ENCODE assay signal across 1 cellular context in the genomic region with DNA sequence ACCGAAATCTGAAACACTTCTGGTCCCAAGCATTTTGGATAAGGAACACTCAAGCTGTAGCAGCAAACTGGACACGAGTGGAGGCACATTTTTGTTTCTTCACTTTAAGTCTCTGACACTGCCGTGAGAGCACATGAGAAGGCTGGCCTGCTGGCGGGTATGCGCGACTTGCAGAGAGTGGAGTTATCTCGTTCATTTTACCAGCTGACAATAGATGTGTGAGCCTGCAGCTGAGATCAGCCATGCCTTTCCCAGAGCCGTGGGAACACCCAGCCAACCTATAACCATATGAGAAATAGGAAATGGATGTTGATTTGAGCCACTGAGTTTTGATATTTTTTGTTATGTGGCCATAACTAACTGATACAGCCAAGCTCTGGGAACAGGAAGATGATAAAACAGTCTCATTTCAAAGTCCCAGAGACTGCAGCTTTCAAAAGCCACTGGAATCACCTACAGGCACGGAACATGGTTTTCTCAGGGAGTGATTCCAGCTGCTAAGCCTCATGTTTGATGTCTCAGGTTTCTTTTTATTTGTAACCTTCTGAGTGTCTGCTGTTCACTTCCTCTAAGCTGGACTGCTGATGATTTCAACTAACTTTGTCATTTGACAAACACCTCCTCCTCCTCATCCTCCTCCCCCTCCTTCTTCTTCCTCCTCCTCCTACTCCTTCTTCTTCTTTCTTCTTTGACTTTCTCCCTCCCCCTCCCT.
TF ChIP-seq lines count a peak whose summit lies in the region.

No MANE protein-coding gene starts in this region.

TF ChIP-seq in IMR-90, 13 proteins besides CTCF, POLR2A, EP300 and RAD21:
- TF ChIP-seq RCOR1 (IDR thresholded peaks at IDR 0.05; ENCODE audit: insufficient replicate concordance, low read length), result no peak
- TF ChIP-seq MAFK (IDR thresholded peaks at IDR 0.05; ENCODE audit: low read depth, low read length), result no peak
- TF ChIP-seq SMC3 (IDR thresholded peaks at IDR 0.05; ENCODE audit: low read depth, low read length), result no peak
- TF ChIP-seq BHLHE40 (IDR thresholded peaks at IDR 0.05; ENCODE audit: low read depth, low read length), result no peak
- no peak for TF ChIP-seq NFE2L2 (IDR thresholded peaks at IDR 0.05; ENCODE audit: low read depth, low read length)
- TF ChIP-seq, protein P1, sequence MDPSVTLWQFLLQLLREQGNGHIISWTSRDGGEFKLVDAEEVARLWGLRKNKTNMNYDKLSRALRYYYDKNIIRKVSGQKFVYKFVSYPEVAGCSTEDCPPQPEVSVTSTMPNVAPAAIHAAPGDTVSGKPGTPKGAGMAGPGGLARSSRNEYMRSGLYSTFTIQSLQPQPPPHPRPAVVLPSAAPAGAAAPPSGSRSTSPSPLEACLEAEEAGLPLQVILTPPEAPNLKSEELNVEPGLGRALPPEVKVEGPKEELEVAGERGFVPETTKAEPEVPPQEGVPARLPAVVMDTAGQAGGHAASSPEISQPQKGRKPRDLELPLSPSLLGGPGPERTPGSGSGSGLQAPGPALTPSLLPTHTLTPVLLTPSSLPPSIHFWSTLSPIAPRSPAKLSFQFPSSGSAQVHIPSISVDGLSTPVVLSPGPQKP (IDR thresholded peaks at IDR 0.05; ENCODE audit: borderline replicate concordance, low read depth, low read length), result no peak
- no peak for TF ChIP-seq RFX5 (IDR thresholded peaks at IDR 0.05; ENCODE audit: low read depth, low read length)
- no peak for TF ChIP-seq MAZ (IDR thresholded peaks at IDR 0.05; ENCODE audit: borderline replicate concordance, low read depth, low read length)
- TF ChIP-seq, protein P2, sequence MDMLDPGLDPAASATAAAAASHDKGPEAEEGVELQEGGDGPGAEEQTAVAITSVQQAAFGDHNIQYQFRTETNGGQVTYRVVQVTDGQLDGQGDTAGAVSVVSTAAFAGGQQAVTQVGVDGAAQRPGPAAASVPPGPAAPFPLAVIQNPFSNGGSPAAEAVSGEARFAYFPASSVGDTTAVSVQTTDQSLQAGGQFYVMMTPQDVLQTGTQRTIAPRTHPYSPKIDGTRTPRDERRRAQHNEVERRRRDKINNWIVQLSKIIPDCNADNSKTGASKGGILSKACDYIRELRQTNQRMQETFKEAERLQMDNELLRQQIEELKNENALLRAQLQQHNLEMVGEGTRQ (IDR thresholded peaks at IDR 0.05; ENCODE audit: low read depth, low read length), result no peak
- TF ChIP-seq FOS (IDR thresholded peaks at IDR 0.05; ENCODE audit: low read depth, low read length), result no peak
- no peak for TF ChIP-seq CEBPB (IDR thresholded peaks at IDR 0.05; ENCODE audit: low read depth, low read length)
- no peak for TF ChIP-seq CHD1 (IDR thresholded peaks at IDR 0.05; ENCODE audit: low read depth, low read length)
- TF ChIP-seq MXI1 (IDR thresholded peaks at IDR 0.05; ENCODE audit: borderline replicate concordance, low read depth, low read length), result no peak
